In the genomic region with DNA sequence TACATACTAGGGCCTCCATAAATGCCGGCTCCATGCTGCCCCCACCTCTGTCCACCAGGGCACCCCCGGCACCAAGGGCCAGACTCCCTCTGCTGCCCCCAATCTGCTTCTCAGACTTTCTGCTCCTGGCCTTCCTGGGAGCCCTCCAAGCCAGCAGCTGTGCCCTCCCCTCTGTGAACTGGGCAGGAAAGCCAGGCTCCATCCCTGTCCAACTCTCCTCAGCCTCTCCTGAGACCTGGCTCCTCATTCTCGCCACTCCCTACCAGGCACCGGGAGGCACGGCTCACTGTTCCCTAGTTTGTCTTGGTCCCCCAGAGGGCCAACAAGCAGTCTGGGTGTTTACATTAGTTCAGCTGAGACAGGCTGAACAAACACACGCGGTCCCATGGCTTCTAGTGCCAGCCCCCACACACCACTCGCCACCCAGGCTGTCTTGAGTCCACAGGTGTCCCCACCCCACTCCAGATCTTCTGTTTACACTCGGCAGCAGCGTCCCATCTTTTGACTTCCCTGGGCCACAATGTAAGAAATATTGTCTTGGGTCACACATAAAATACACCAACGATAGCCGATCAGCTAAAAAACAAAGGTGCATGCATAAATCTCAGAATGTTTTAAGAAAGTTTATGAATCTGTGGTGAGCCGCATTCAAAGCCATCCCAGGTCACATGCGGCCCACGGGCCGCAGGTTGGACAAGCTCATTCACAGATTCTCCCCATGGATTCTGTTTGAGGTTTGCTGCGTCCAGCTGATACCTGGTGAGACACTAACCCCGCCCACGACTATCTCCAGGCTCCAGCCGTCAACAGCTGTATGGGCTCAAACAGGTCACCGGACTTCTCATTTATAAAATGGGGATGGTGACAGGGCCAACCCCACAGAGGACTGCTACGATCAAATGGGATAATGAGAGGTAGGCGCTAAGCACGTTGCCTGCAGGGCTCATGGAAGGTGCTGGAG, we compare ENCODE assay signal across 9 cellular contexts. TPM values are rescaled to one million over a fixed set of nuclear protein-coding genes. Genes with fewer than 3 reads are reported as not detected.
DNase-seq lines count a peak whose midpoint lies in the region; ATAC-seq and TF ChIP-seq lines count a peak whose summit lies in the region.
"Had no signal": no experiment of that assay in that cellular context is flagged by ENCODE, and none has a peak within 500 bp of the region (broad histone marks: within the 10 kb centered on the region; RNA-seq: fewer than 3 reads in every experiment).

No MANE protein-coding gene starts in this region.

- peaks cover 22 to 36% of the 10 kb centered on the region in 2 donors for H3K36me3 Mint-ChIP-seq in stimulated activated naive B cell treated with anti-CD40 and anti-IgM and Interleukin-4, amounts not matched to agents 10 μg/mL and 1 μg/mL and 100 μg/mL, for 72 hours

- no peak for TF ChIP-seq POLR2A in adrenal gland (IDR thresholded peaks at IDR 0.05)

- H3K4me3 Mint-ChIP-seq in stimulated activated naive B cell treated with anti-CD40 and anti-IgM and Interleukin-4, amounts not matched to agents 10 μg/mL and 1 μg/mL and 100 μg/mL, for 72 hours: no peak overlapping the region

- 56 to 64% (median 58%) methylated on average over 17 to 24 of the region's 24 CpGs for WGBS in adrenal gland, 4 donors

- peak overlapping the region; percentile 34 for H3K27ac ChIP-seq in HUES48 (ENCODE audit: low read depth, low read length)
- peak overlapping the region; percentile 62 to 98 (median 94) for H3K27ac ChIP-seq in adrenal gland
- peak overlapping the region; percentile 83 for H3K27ac ChIP-seq in layer of hippocampus (ENCODE audit: low read depth, low read length)

- H3K9ac ChIP-seq in HUES48 (ENCODE audit: low read depth, low read length): no peak overlapping the region

- H3K9me3 ChIP-seq in HUES48 (ENCODE audit: control insufficient read depth, insufficient read depth, low read length) (no peaks in the 10 kb centered on the region), adrenal gland (replicated peaks in 1 of 3) (no peaks in the 10 kb centered on the region)

- no peaks in the 10 kb centered on the region for H3K27me3 Mint-ChIP-seq in stimulated activated naive B cell treated with anti-CD40 and anti-IgM and Interleukin-4, amounts not matched to agents 10 μg/mL and 1 μg/mL and 100 μg/mL, for 72 hours

- ATAC-seq in stimulated activated naive B cell treated with anti-CD40 and anti-IgM and Interleukin-4, amounts not matched to agents 10 μg/mL and 1 μg/mL and 100 μg/mL, for 72 hours (replicated peaks): no peak
- ATAC-seq in HG03439 (IDR thresholded peaks at IDR 0.05; ENCODE audit: unreplicated experiment): no peak
- ATAC-seq: activated CD4-positive, CD25-positive, alpha-beta regulatory T cell treated with anti-CD3 and anti-CD28 coated beads, Interleukin-2, amount 50 U/mL, for 24 hours had no signal

- DNase-seq in adrenal gland: peak in 1 of 7 donors; percentile 77
- no peak for DNase-seq in stimulated activated naive B cell treated with anti-CD40 and anti-IgM and Interleukin-4, amounts not matched to agents 10 μg/mL and 1 μg/mL and 100 μg/mL, for 72 hours
- DNase-seq in MV-4-11 (lab: John Stamatoyannopoulos, UW): no peak
- DNase-seq in foreskin melanocyte: no peak
- DNase-seq: NCI-H1930 had no signal

- peaks cover 43 to 81% of the 10 kb centered on the region in 2 donors for H3K4me1 Mint-ChIP-seq in stimulated activated naive B cell treated with anti-CD40 and anti-IgM and Interleukin-4, amounts not matched to agents 10 μg/mL and 1 μg/mL and 100 μg/mL, for 72 hours

- H3K27me3 ChIP-seq in HUES48 (ENCODE audit: control insufficient read depth, insufficient read depth, low read length) (no peaks in the 10 kb centered on the region), adrenal gland (no peaks in the 10 kb centered on the region), layer of hippocampus (ENCODE audit: control insufficient read depth, insufficient read depth, low read length) (no peaks in the 10 kb centered on the region)

- no peak overlapping the region for H3K4me3 ChIP-seq in HUES48 (ENCODE audit: low read depth, low read length)
- H3K4me3 ChIP-seq in adrenal gland: no peak overlapping the region

- intact Hi-C loops in adrenal gland (cut with DNase I): no loop called here

- peak overlapping the region; percentile 60 for H3K27ac Mint-ChIP-seq in stimulated activated naive B cell treated with anti-CD40 and anti-IgM and Interleukin-4, amounts not matched to agents 10 μg/mL and 1 μg/mL and 100 μg/mL, for 72 hours

- no peaks in the 10 kb centered on the region for H3K9me3 Mint-ChIP-seq in stimulated activated naive B cell treated with anti-CD40 and anti-IgM and Interleukin-4, amounts not matched to agents 10 μg/mL and 1 μg/mL and 100 μg/mL, for 72 hours

- no peaks in the 10 kb centered on the region for H3K36me3 ChIP-seq in HUES48 (ENCODE audit: control insufficient read depth, insufficient read depth, low read length)
- no peaks in the 10 kb centered on the region for H3K36me3 ChIP-seq in adrenal gland (replicated peaks in 1 of 2)

- TF ChIP-seq CTCF in adrenal gland (IDR thresholded peaks at IDR 0.05): peak in 1 of 6 experiments; percentile 10

- H3K4me1 ChIP-seq in HUES48 (ENCODE audit: control insufficient read depth, insufficient read depth, low read length) (peaks cover 58% of the 10 kb centered on the region), adrenal gland (replicated peaks in 1 of 2) (peaks cover 72 to 95% of the 10 kb centered on the region in 2 donors)

RNA-seq across cellular contexts. Expression of gene ECE1, which starts 29.5 kb away (rescaled TPM):
- 100 to 1,000 TPM; 173 to 588 (median 259) TPM for total RNA-seq in adrenal gland
- 100 to 1,000 TPM; 150 to 327 (median 176) TPM for polyA plus RNA-seq in adrenal gland

Comparison
In these comparisons a context has a peak if more than half of its experiments do, and no peak if none do; other contexts are left out.
1. H3K27ac ChIP-seq: peak in every context shown above with its lines; median percentile 94 in adrenal gland; 83 in layer of hippocampus; 34 in HUES48.